Comparison of ENCODE assay signal across 32 cellular contexts in the genomic region with DNA sequence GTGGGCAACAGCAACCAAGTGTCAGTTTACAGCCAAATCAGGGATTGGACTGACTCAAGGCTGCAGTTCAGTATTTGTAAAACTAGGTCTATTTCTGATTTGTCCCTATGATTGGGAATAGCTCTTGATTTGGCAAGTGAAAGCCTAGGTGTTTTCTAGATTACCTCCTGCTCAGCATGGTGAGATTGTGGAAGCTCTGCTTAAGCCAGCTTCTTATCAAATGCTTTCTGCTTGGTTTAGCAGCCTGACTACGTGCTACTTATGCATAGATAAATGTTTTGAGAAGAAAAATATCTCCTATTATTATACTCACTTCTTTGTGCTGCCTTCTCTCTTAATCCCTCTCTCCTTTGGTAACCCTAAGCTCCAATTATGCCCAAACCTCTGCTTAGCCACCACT.
"Had no signal": no experiment of that assay in that cellular context is flagged by ENCODE, and none has a peak within 500 bp of the region (broad histone marks: within the 10 kb centered on the region; RNA-seq: fewer than 3 reads in every experiment).

No MANE protein-coding gene starts in this region.

- H3K27me3 ChIP-seq: MG63 had no signal

- H3K9ac ChIP-seq: KMS-11 had no signal

- H3K4me3 ChIP-seq: MG63 had no signal

- H3K4me2 ChIP-seq: KMS-11 had no signal

- H3K36me3 ChIP-seq: MG63 had no signal

- H3K27ac ChIP-seq: KMS-11 had no signal

- DNase-seq: Karpas-422, Kasumi-1, MG63, MM.1S, MV-4-11, NCI-H1048, NCI-H1092, NCI-H1092 treated with DMSO at 0.1 percent for 48 hours, NCI-H1105, NCI-H1105 treated with DMSO at 0.1 percent for 48 hours, NCI-H1417 treated with DMSO at 0.1 percent for 48 hours, NCI-H1436, NCI-H1436 treated with DMSO at 0.1 percent for 48 hours, NCI-H146, NCI-H1694, NCI-H1694 treated with DMSO at 0.1 percent for 48 hours, NCI-H187, NCI-H1930, NCI-H2029, NCI-H2029 treated with DMSO at 0.1 percent for 48 hours, NCI-H2081, NCI-H2081 treated with DMSO at 0.1 percent for 48 hours, NCI-H2107, NCI-H2171, NCI-H2171 treated with DMSO at 0.1 percent for 48 hours, NCI-H2227 treated with DMSO at 0.1 percent for 48 hours, NCI-H226, NCI-H446, NCI-H446 treated with DMSO at 0.1 percent for 48 hours, NCI-H510A, NCI-H510A treated with DMSO at 0.1 percent for 48 hours had no signal
